8 cellular contexts compared by ENCODE assay signal in genomic region chr11:58567889-58568512, GRCh38. TPM values are rescaled to one million over a fixed set of nuclear protein-coding genes. Genes with fewer than 3 reads are reported as not detected.
DNase-seq lines count a peak whose midpoint lies in the region; ATAC-seq and TF ChIP-seq lines count a peak whose summit lies in the region.

No MANE protein-coding gene starts in this region.

- H3K9ac ChIP-seq in DND-41 (ENCODE audit: low read depth, low read length) = no peak overlapping the region

- H3K9me3 ChIP-seq in DND-41 (ENCODE audit: insufficient read depth, low read length, severe bottlenecking) (no peaks in the 10 kb centered on the region), PC-9 (ENCODE audit: insufficient read depth, low read depth) (0 out of 2 replicates have a peak, but pooled peaks cover 5% of the 10 kb centered on the region)

- CTCF ChIA-PET in PC-9 (lab: Charles Lee) = interaction anchor here (0.8 kb wide), 1 partner anchor 8 kb away, joined by 3 read pairs; no protein-coding TSS in a partner anchor

- H3K27me3 ChIP-seq in DND-41 (ENCODE audit: insufficient read depth, low read length, poor library complexity) (no peaks in the 10 kb centered on the region), PC-9 (ENCODE audit: insufficient read depth, low read depth) (no peaks in the 10 kb centered on the region)

- peak overlapping the region; percentile 36; the same call in 1 of the 2 replicates for H2AFZ ChIP-seq in DND-41 (ENCODE audit: low read depth, low read length)
- no peak overlapping the region for H2AFZ ChIP-seq in PC-9

- H3K27ac ChIP-seq in DND-41 (ENCODE audit: low read length) = no peak overlapping the region
- H3K27ac ChIP-seq in PC-9 = no peak overlapping the region

- H3K36me3 ChIP-seq in DND-41 (ENCODE audit: insufficient read depth, low read length) (peaks cover 17% of the 10 kb centered on the region; the same call in 1 of the 2 replicates), PC-9 (ENCODE audit: low read depth) (no peaks in the 10 kb centered on the region)

- H3K79me2 ChIP-seq in DND-41 (ENCODE audit: insufficient read depth, low read length) (peaks cover 12% of the 10 kb centered on the region), PC-9 (ENCODE audit: low read depth) (no peaks in the 10 kb centered on the region)

- peaks cover 10% of the 10 kb centered on the region for H3F3A ChIP-seq in PC-9 (ENCODE audit: insufficient read depth, low read depth)

- POLR2A ChIA-PET in PC-9 (lab: Charles Lee; ENCODE audit: unreplicated experiment) = no interaction called here

- DNase-seq in DND-41 = peak; percentile 79
- peak in 1 of 2 experiments; percentile 52 for DNase-seq in PC-9
- DNase-seq in activated T-helper 1 cell treated with Interleukin-2 at 50 U/mL for 16 hours (ENCODE audit: low read depth) = peak; percentile 59
- peak; percentile 56 for DNase-seq in foreskin melanocyte
- peak; percentile 45 for DNase-seq in retina

- intact Hi-C loops in PC-9 (cut with micrococcal nuclease; ENCODE audit: unreplicated experiment) = no loop called here

- no peaks in the 10 kb centered on the region for H3K9me2 ChIP-seq in PC-9 (ENCODE audit: insufficient read depth)

- H3K4me1 ChIP-seq in DND-41 (ENCODE audit: insufficient read depth, low read length) = peaks cover 5% of the 10 kb centered on the region
- H3K4me1 ChIP-seq in PC-9 (replicated peaks; ENCODE audit: insufficient read depth) = peaks cover 9% of the 10 kb centered on the region

- H4K20me1 ChIP-seq in DND-41 (ENCODE audit: insufficient read depth, low read length) (no peaks in the 10 kb centered on the region), PC-9 (ENCODE audit: insufficient read depth) (no peaks in the 10 kb centered on the region)

- H3K4me3 ChIP-seq in DND-41 (ENCODE audit: low read depth in 1 of 2, low read length in 2 of 2) = no peak overlapping the region
- no peak overlapping the region for H3K4me3 ChIP-seq in PC-9

- BruUV-seq in PC-9 (replicated peaks; lab: Mats Ljungman, UMichigan) = no TSS peak

- ATAC-seq in DND-41 (ENCODE audit: insufficient read depth, low read depth) = peak; percentile 99
- peak; percentile 70 for ATAC-seq in GM19468 (IDR thresholded peaks at IDR 0.05; ENCODE audit: extremely low read depth, unreplicated experiment)
- ATAC-seq in HG03565 (IDR thresholded peaks at IDR 0.05; ENCODE audit: unreplicated experiment) = peak; percentile 85
- ATAC-seq in HG02970 (IDR thresholded peaks at IDR 0.05; ENCODE audit: low FRiP score, unreplicated experiment) = no peak

- H3K4me2 ChIP-seq in DND-41 (ENCODE audit: insufficient read depth, low read length) (no peak overlapping the region), PC-9 (no peak overlapping the region)

- TF ChIP-seq CTCF in DND-41 (IDR thresholded peaks at IDR 0.05; ENCODE audit: borderline replicate concordance, extremely low read depth, low read length, poor library complexity, severe bottlenecking) = peak; percentile 84
- TF ChIP-seq CTCF in PC-9 (conservative IDR thresholded peaks at IDR 0.05) = peak; percentile 92

RNA-seq across cellular contexts. Expression of gene LPXN, which starts 7.7 kb away (rescaled TPM):
- total RNA-seq in PC-9 (2021) = 7.1 and 10.3 TPM in 2 replicates

RNA-seq across cellular contexts. Expression of gene ZFP91, which starts 10.9 kb away (rescaled TPM):
- 40.6 and 67.5 TPM in 2 replicates for total RNA-seq in PC-9 (2021)

RNA-seq across cellular contexts. Expression of gene CNTF, which starts 54.5 kb away (rescaled TPM):
- 2.1 and 3.4 TPM in 2 replicates for total RNA-seq in PC-9 (2021)
